In genomic region chr10:88979603-88980002, GRCh38 we compare ENCODE assay signal across 16 cellular contexts. TPM values are rescaled to one million over a fixed set of nuclear protein-coding genes. Genes with fewer than 3 reads are reported as not detected.
DNase-seq lines count a peak whose midpoint lies in the region; ATAC-seq, FAIRE-seq and TF ChIP-seq lines count a peak whose summit lies in the region.
"Had no signal": no experiment of that assay in that cellular context is flagged by ENCODE, and none has a peak within 500 bp of the region (broad histone marks: within the 10 kb centered on the region; RNA-seq: fewer than 3 reads in every experiment).

No MANE protein-coding gene starts in this region.

- no peaks in the 10 kb centered on the region for H3K36me3 ChIP-seq in esophagus muscularis mucosa
- H3K36me3 ChIP-seq in psoas muscle (ENCODE audit: insufficient read depth in 1 of 2, low read depth in 1 of 2) = no peaks in the 10 kb centered on the region
- no peaks in the 10 kb centered on the region for H3K36me3 ChIP-seq in upper lobe of left lung

- TF ChIP-seq CTCF in esophagus muscularis mucosa (IDR thresholded peaks at IDR 0.05) = no peak
- no peak for TF ChIP-seq CTCF in psoas muscle (IDR thresholded peaks at IDR 0.05)
- no peak for TF ChIP-seq CTCF in upper lobe of left lung (IDR thresholded peaks at IDR 0.05)

- WGBS in esophagus muscularis mucosa = 39% methylated on average over 4 of the region's 4 CpGs
- 49 to 67% (median 49%) methylated on average over 4 of the region's 4 CpGs for WGBS in psoas muscle, 3 donors
- 82 to 84% methylated on average over 4 of the region's 4 CpGs for WGBS in upper lobe of left lung, 2 donors

- H3K27ac ChIP-seq in esophagus muscularis mucosa (replicated peaks in 1 of 4) (peak overlapping the region; percentile 77 to 88 (median 84)), psoas muscle (peak overlapping the region; percentile 23), upper lobe of left lung (peak overlapping the region in 3 of 4 donors; percentile 36 to 80 (median 37))

- TF ChIP-seq EP300 in esophagus muscularis mucosa (IDR thresholded peaks at IDR 0.05) (no peak), upper lobe of left lung (IDR thresholded peaks at IDR 0.05) (no peak)

- TF ChIP-seq POLR2A in esophagus muscularis mucosa (IDR thresholded peaks at IDR 0.05; ENCODE audit: low read depth) (no peak), upper lobe of left lung (IDR thresholded peaks at IDR 0.05) (no peak)

- H3K9me3 ChIP-seq in esophagus muscularis mucosa (no peaks in the 10 kb centered on the region), psoas muscle (no peaks in the 10 kb centered on the region), upper lobe of left lung (no peaks in the 10 kb centered on the region)

- FAIRE-seq in frontal cortex (lab: Jason Lieb, UNC) = no peak

- ATAC-seq in SK-N-SH treated with all-trans-retinoic acid at 6 μM for 48 hours (peak; percentile 37; the same call in 2 of the 3 replicates), psoas muscle (no peak), upper lobe of left lung (ENCODE audit: low FRiP score in 2 of 2) (no peak), GM21737 (IDR thresholded peaks at IDR 0.05; ENCODE audit: unreplicated experiment) (no peak)
- ATAC-seq: activated CD4-positive, CD25-positive, alpha-beta regulatory T cell treated with anti-CD3 and anti-CD28 coated beads, Interleukin-2, amount 50 U/mL, for 24 hours; effector memory CD8-positive, alpha-beta T cell; naive thymus-derived CD8-positive, alpha-beta T cell had no signal

- peak overlapping the region in 3 of 4 donors; percentile 0 to 17 (median 10) for H3K4me3 ChIP-seq in esophagus muscularis mucosa
- H3K4me3 ChIP-seq in psoas muscle = no peak overlapping the region
- no peak overlapping the region for H3K4me3 ChIP-seq in upper lobe of left lung

- peaks cover 23 to 74% (median 72%) of the 10 kb centered on the region in 4 donors for H3K4me1 ChIP-seq in esophagus muscularis mucosa
- H3K4me1 ChIP-seq in psoas muscle = peaks cover 3% of the 10 kb centered on the region
- H3K4me1 ChIP-seq in upper lobe of left lung = peaks cover 16 to 30% (median 22%) of the 10 kb centered on the region in 4 donors

- intact Hi-C loops in esophagus muscularis mucosa (cut with DNase I) = no loop called here
- intact Hi-C loops in psoas muscle (cut with DNase I) = no loop called here

- H3K27me3 ChIP-seq in esophagus muscularis mucosa = no peaks in the 10 kb centered on the region
- H3K27me3 ChIP-seq in psoas muscle (ENCODE audit: insufficient read depth in 3 of 3, low read length in 2 of 3) = no peaks in the 10 kb centered on the region
- no peaks in the 10 kb centered on the region for H3K27me3 ChIP-seq in upper lobe of left lung

- DNase-seq in esophagus muscularis mucosa (ENCODE audit: extremely low spot score) (no peak), psoas muscle (no peak), upper lobe of left lung (no peak), frontal cortex (ENCODE audit: low spot score in 2 of 2) (no peak), KG1 (lab: John Stamatoyannopoulos, UW) (no peak)
- DNase-seq: cerebellar nuclear complex; COR-L47; effector memory CD8-positive, alpha-beta T cell; naive thymus-derived CD8-positive, alpha-beta T cell; NCI-H2081; NCI-H510A; SIG-M5; stimulated activated naive CD4-positive, alpha-beta T cell treated with Interleukin-2 at 50 U/mL for 16 hours had no signal

TF ChIP-seq in SK-N-SH treated with all-trans-retinoic acid at 6 μM for 48 hours, 23 proteins besides CTCF, POLR2A, EP300 and RAD21:
- TF ChIP-seq CSRNP3 (CRISPR knock-in tag; IDR thresholded peaks at IDR 0.05) = no peak
- no peak for TF ChIP-seq ARNTL (CRISPR knock-in tag; IDR thresholded peaks at IDR 0.05; ENCODE audit: borderline replicate concordance, low read depth)
- TF ChIP-seq PPARA (CRISPR knock-in tag; IDR thresholded peaks at IDR 0.05; ENCODE audit: borderline replicate concordance) = no peak
- TF ChIP-seq GLIS3 (CRISPR knock-in tag; IDR thresholded peaks at IDR 0.05) = no peak
- TF ChIP-seq ZFP3 (CRISPR knock-in tag; IDR thresholded peaks at IDR 0.05) = no peak
- TF ChIP-seq, protein P1, sequence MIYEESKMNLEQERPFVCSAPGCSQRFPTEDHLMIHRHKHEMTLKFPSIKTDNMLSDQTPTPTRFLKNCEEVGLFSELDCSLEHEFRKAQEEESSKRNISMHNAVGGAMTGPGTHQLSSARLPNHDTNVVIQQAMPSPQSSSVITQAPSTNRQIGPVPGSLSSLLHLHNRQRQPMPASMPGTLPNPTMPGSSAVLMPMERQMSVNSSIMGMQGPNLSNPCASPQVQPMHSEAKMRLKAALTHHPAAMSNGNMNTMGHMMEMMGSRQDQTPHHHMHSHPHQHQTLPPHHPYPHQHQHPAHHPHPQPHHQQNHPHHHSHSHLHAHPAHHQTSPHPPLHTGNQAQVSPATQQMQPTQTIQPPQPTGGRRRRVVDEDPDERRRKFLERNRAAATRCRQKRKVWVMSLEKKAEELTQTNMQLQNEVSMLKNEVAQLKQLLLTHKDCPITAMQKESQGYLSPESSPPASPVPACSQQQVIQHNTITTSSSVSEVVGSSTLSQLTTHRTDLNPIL (CRISPR knock-in tag; IDR thresholded peaks at IDR 0.05; ENCODE audit: low read depth) = no peak
- no peak for TF ChIP-seq PATZ1 (CRISPR knock-in tag; IDR thresholded peaks at IDR 0.05; ENCODE audit: borderline replicate concordance)
- TF ChIP-seq TOX (CRISPR knock-in tag; IDR thresholded peaks at IDR 0.05; ENCODE audit: borderline replicate concordance) = no peak
- no peak for TF ChIP-seq ZNF70 (CRISPR knock-in tag; IDR thresholded peaks at IDR 0.05)
- TF ChIP-seq ZFP30 (CRISPR knock-in tag; IDR thresholded peaks at IDR 0.05) = no peak

RNA-seq across cellular contexts. Expression of gene FAS, which starts 11.0 kb away (rescaled TPM):
- total RNA-seq in esophagus muscularis mucosa (10 to 100 TPM; 16.6 to 27.5 (median 18.7) TPM), psoas muscle (1 to 10 TPM; 1.6 to 3.8 (median 2.6) TPM), upper lobe of left lung (10 to 100 TPM; 30.1 to 80.3 (median 44.4) TPM), frontal cortex (1.6 TPM)
- polyA plus RNA-seq in psoas muscle = 1 to 10 TPM; 1.1 to 3.8 (median 1.4) TPM

RNA-seq across cellular contexts. Expression of gene ACTA2, which starts 27.0 kb away (rescaled TPM):
- 1,000 to 10,000 TPM; 6,391 to 8,723 (median 8,539) TPM for total RNA-seq in esophagus muscularis mucosa
- total RNA-seq in psoas muscle = 10 to 100 TPM; 39.6 to 63.1 (median 53.1) TPM
- polyA plus RNA-seq in psoas muscle = 10 to 100 TPM; 56.6 to 73.1 (median 65.6) TPM
- 100 to 1,000 TPM in 5 of 6 donors, 10 to 100 TPM in 1; 94.3 to 328 (median 186) TPM for total RNA-seq in upper lobe of left lung
- 26.1 TPM for total RNA-seq in frontal cortex

Comparison
In these comparisons a context has a peak if more than half of its experiments do, and no peak if none do; other contexts are left out.
1. H3K27ac ChIP-seq: peak in every context shown above with its lines; median percentile 84 in esophagus muscularis mucosa; 37 in upper lobe of left lung; 23 in psoas muscle.
2. H3K4me3 ChIP-seq: peak in esophagus muscularis mucosa (3 of 4); none in psoas muscle (single experiment) and upper lobe of left lung (0 of 4).
3. RNA of gene ACTA2, which starts 27.0 kb away (total RNA-seq): 6,391 to 8,723 TPM in esophagus muscularis mucosa; 94.3 to 328 TPM in upper lobe of left lung, 39.6 to 63.1 TPM in psoas muscle and 26.1 TPM in frontal cortex (single experiment); every median in the first group is over 10 times any median in the second.